Comparison of ENCODE assay signal across 12 cellular contexts in genomic region chr5:54090495-54091084, GRCh38.
DNase-seq lines count a peak whose midpoint lies in the region; ATAC-seq, FAIRE-seq and TF ChIP-seq lines count a peak whose summit lies in the region.
"Had no signal": no experiment of that assay in that cellular context is flagged by ENCODE, and none has a peak within 500 bp of the region (broad histone marks: within the 10 kb centered on the region; RNA-seq: fewer than 3 reads in every experiment).

No MANE protein-coding gene starts in this region.

- H3K4me3 ChIP-seq in cardiac muscle cell, result no peak overlapping the region
- H3K4me3 ChIP-seq: esophagus muscularis mucosa had no signal

- intact Hi-C loops in Right ventricle myocardium superior (cut with DNase I), result no loop called here

- no peak overlapping the region for H3K27ac ChIP-seq in cardiac muscle cell
- H3K27ac ChIP-seq: esophagus muscularis mucosa had no signal

- FAIRE-seq in urothelium cell line (lab: Jason Lieb, UNC), result no peak

- H3K4me1 ChIP-seq in cardiac muscle cell (ENCODE audit: low read depth), result no peaks in the 10 kb centered on the region

- H3K36me3 ChIP-seq in cardiac muscle cell, result no peaks in the 10 kb centered on the region
- H3K36me3 ChIP-seq: esophagus muscularis mucosa had no signal

- ATAC-seq in Right ventricle myocardium superior (ENCODE audit: poor library complexity) (no peak), HG03342 (IDR thresholded peaks at IDR 0.05; ENCODE audit: unreplicated experiment) (no peak)
- ATAC-seq: activated T-helper 17 cell treated with anti-CD3 and anti-CD28 coated beads, Interleukin-2, amount 50 U/mL, for 72 hours had no signal

- peak; percentile 51 for TF ChIP-seq CTCF in cardiac muscle cell (IDR thresholded peaks at IDR 0.05; ENCODE audit: low read depth, low read length)

- H3K27me3 ChIP-seq in cardiac muscle cell, result no peaks in the 10 kb centered on the region
- H3K27me3 ChIP-seq: esophagus muscularis mucosa had no signal

- H3K9me3 ChIP-seq in cardiac muscle cell (ENCODE audit: low read depth), result no peaks in the 10 kb centered on the region
- H3K9me3 ChIP-seq: esophagus muscularis mucosa had no signal

- DNase-seq in cardiac muscle cell (ENCODE audit: low read depth in 1 of 2, low spot score in 1 of 2) (peak in 1 of 2 donors; percentile 89), Right ventricle myocardium superior (no peak), RKO (ENCODE audit: low spot score) (peak; percentile 73), fibroblast of gingiva (ENCODE audit: low read depth) (peak; percentile 80), urothelium cell line (ENCODE audit: low spot score) (peak; percentile 51), amygdala (lab: John Stamatoyannopoulos, UW) (no peak)
- no peak for DNase-seq in activated effector memory CD4-positive, alpha-beta T cell treated with Interleukin-2 at 50 U/mL for 16 hours
- DNase-seq: NCI-H2029 treated with DMSO at 0.1 percent for 48 hours, trophoblast cell had no signal

Comparison
In these comparisons a context has a peak if more than half of its experiments do, and no peak if none do; other contexts are left out.
1. DNase-seq: peak in RKO (single experiment), fibroblast of gingiva (single experiment) and urothelium cell line (single experiment); none in Right ventricle myocardium superior (single experiment), activated effector memory CD4-positive, alpha-beta T cell treated with Interleukin-2 at 50 U/mL for 16 hours (single experiment) and amygdala (0 of 56).